Comparison of ENCODE assay signal across 1 cellular context in genomic region chr14:91381801-91382670, GRCh38.
TF ChIP-seq lines count a peak whose summit lies in the region.

No MANE protein-coding gene starts in this region.

TF ChIP-seq in K562, 482 proteins besides CTCF, POLR2A, EP300 and RAD21 (continued from another document):
- peak; percentile 30; the same call in 1 of the 2 replicates for TF ChIP-seq TOE1 (IDR thresholded peaks at IDR 0.05; ENCODE audit: borderline replicate concordance)
- TF ChIP-seq TOE1 (CRISPR knock-in tag; IDR thresholded peaks at IDR 0.05; ENCODE audit: borderline replicate concordance, low read depth), result no peak
- peak; percentile 14; the same call in 1 of the 2 replicates for TF ChIP-seq ESRRA (IDR thresholded peaks at IDR 0.05; ENCODE audit: borderline replicate concordance, low read depth)
- TF ChIP-seq, protein P1, sequence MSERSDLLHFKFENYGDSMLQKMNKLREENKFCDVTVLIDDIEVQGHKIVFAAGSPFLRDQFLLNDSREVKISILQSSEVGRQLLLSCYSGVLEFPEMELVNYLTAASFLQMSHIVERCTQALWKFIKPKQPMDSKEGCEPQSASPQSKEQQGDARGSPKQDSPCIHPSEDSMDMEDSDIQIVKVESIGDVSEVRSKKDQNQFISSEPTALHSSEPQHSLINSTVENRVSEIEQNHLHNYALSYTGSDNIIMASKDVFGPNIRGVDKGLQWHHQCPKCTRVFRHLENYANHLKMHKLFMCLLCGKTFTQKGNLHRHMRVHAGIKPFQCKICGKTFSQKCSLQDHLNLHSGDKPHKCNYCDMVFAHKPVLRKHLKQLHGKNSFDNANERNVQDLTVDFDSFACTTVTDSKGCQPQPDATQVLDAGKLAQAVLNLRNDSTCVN (CRISPR knock-in tag; IDR thresholded peaks at IDR 0.05), result no peak
- TF ChIP-seq HDAC2 (IDR thresholded peaks at IDR 0.05), result 0 out of 2 replicates have a peak, but pooled peaks have one; percentile 35
- no peak for TF ChIP-seq MTA3 (IDR thresholded peaks at IDR 0.05; ENCODE audit: borderline replicate concordance)
- no peak for TF ChIP-seq ZNF239 (CRISPR knock-in tag; IDR thresholded peaks at IDR 0.05)
- TF ChIP-seq JUND (IDR thresholded peaks at IDR 0.05; ENCODE audit: borderline replicate concordance, low read depth, low read length), result no peak
- peak; percentile 26; the same call in 1 of the 3 replicates for TF ChIP-seq JUND (tag; IDR thresholded peaks at IDR 0.05; ENCODE audit: borderline replicate concordance, low read depth, low read length)
- no peak for TF ChIP-seq ADNP (tag; IDR thresholded peaks at IDR 0.05)
- TF ChIP-seq ZNF23 (CRISPR knock-in tag; IDR thresholded peaks at IDR 0.05), result peak; percentile 99
- peak; percentile 70 for TF ChIP-seq ZNF316 (IDR thresholded peaks at IDR 0.05)
- peak; percentile 48 for TF ChIP-seq CBFA2T3 (IDR thresholded peaks at IDR 0.05)
- TF ChIP-seq NRF1 (conservative IDR thresholded peaks at IDR 0.05 in 1 of 2, IDR thresholded peaks at IDR 0.05 in 1 of 2), result 0 out of 4 replicates have a peak, but pooled peaks of 1 of the 2 experiments have one; percentile 14
- peak; percentile 23; the same call in 1 of the 2 replicates for TF ChIP-seq GATA2 (CRISPR knock-in tag; IDR thresholded peaks at IDR 0.05)
- no peak for TF ChIP-seq MYBL2 (IDR thresholded peaks at IDR 0.05; ENCODE audit: low read depth)
- TF ChIP-seq MYBL2 (CRISPR knock-in tag; IDR thresholded peaks at IDR 0.05; ENCODE audit: borderline replicate concordance), result no peak
- TF ChIP-seq NFE2 (IDR thresholded peaks at IDR 0.05; ENCODE audit: low read depth), result peak; percentile 87
- peak; percentile 13 for TF ChIP-seq MEIS2 (IDR thresholded peaks at IDR 0.05; ENCODE audit: partially characterized antibody)
- TF ChIP-seq ELF4 (CRISPR knock-in tag; IDR thresholded peaks at IDR 0.05), result no peak
- 0 out of 2 replicates have a peak, but pooled peaks have one; percentile 16 for TF ChIP-seq CEBPB (tag; IDR thresholded peaks at IDR 0.05)
- TF ChIP-seq DNMT1 (IDR thresholded peaks at IDR 0.05), result no peak
- TF ChIP-seq YY1 (IDR thresholded peaks at IDR 0.05; ENCODE audit: borderline replicate concordance in 1 of 3, control insufficient read depth in 1 of 3, extremely low read depth in 1 of 3, insufficient read depth in 3 of 3, insufficient read length in 1 of 3, insufficient replicate concordance in 2 of 3, low read depth in 1 of 3, low read length in 2 of 3), result peak; percentile 24 to 90 (median 67)
- TF ChIP-seq ARID1B (IDR thresholded peaks at IDR 0.05), result peak; percentile 30
- peak; percentile 46; the same call in 1 of the 2 replicates for TF ChIP-seq MAFF (IDR thresholded peaks at IDR 0.05; ENCODE audit: low read length)
- TF ChIP-seq KDM1A (IDR thresholded peaks at IDR 0.05), result peak in 1 of 2 experiments; percentile 38; a peak in 2 of 4 replicates
- no peak for TF ChIP-seq ZC3H11A (IDR thresholded peaks at IDR 0.05; ENCODE audit: low read depth, low read length)
- peak; percentile 52; the same call in 1 of the 2 replicates for TF ChIP-seq DPF2 (IDR thresholded peaks at IDR 0.05)
- no peak for TF ChIP-seq TEAD2 (tag; IDR thresholded peaks at IDR 0.05)
- TF ChIP-seq ZNF165 (CRISPR knock-in tag; IDR thresholded peaks at IDR 0.05; ENCODE audit: borderline replicate concordance), result no peak
- TF ChIP-seq CBFA2T2 (conservative IDR thresholded peaks at IDR 0.05), result peak; percentile 30; the same call in 1 of the 2 replicates
- TF ChIP-seq TRIM24 (IDR thresholded peaks at IDR 0.05), result 0 out of 4 replicates have a peak, but pooled peaks of 1 of the 2 experiments have one; percentile 13
- TF ChIP-seq FOXK2 (conservative IDR thresholded peaks at IDR 0.05 in 1 of 2, IDR thresholded peaks at IDR 0.05 in 1 of 2; ENCODE audit: low read depth in 2 of 2), result peak in 1 of 2 experiments; percentile 46; a peak in 1 of 4 replicates
- no peak for TF ChIP-seq ELK1 (CRISPR knock-in tag; IDR thresholded peaks at IDR 0.05)
- TF ChIP-seq ZKSCAN3 (CRISPR knock-in tag; IDR thresholded peaks at IDR 0.05), result no peak
- TF ChIP-seq ZBTB17 (CRISPR knock-in tag; IDR thresholded peaks at IDR 0.05), result peak; percentile 98
- 0 out of 4 replicates have a peak, but pooled peaks of 1 of the 2 experiments have one; percentile 12 for TF ChIP-seq RCOR1 (IDR thresholded peaks at IDR 0.05; ENCODE audit: borderline replicate concordance in 1 of 2, low read depth in 2 of 2, low read length in 2 of 2)
- peak; percentile 58 for TF ChIP-seq HCFC1 (IDR thresholded peaks at IDR 0.05; ENCODE audit: low read depth, low read length)
- 0 out of 2 replicates have a peak, but pooled peaks have one; percentile 39 for TF ChIP-seq BACH1 (tag; IDR thresholded peaks at IDR 0.05)
- TF ChIP-seq C11orf30 (IDR thresholded peaks at IDR 0.05; ENCODE audit: low read depth), result peak; percentile 75
- peak in 1 of 2 experiments; percentile 31; a peak in 1 of 3 replicates for TF ChIP-seq CBX3 (IDR thresholded peaks at IDR 0.05; ENCODE audit: borderline replicate concordance in 1 of 2, low read length in 2 of 2)
- TF ChIP-seq, protein P2, sequence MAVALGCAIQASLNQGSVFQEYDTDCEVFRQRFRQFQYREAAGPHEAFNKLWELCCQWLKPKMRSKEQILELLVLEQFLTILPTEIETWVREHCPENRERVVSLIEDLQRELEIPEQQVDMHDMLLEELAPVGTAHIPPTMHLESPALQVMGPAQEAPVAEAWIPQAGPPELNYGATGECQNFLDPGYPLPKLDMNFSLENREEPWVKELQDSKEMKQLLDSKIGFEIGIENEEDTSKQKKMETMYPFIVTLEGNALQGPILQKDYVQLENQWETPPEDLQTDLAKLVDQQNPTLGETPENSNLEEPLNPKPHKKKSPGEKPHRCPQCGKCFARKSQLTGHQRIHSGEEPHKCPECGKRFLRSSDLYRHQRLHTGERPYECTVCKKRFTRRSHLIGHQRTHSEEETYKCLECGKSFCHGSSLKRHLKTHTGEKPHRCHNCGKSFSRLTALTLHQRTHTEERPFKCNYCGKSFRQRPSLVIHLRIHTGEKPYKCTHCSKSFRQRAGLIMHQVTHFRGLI (CRISPR knock-in tag; IDR thresholded peaks at IDR 0.05), result no peak
- no peak for TF ChIP-seq NUFIP1 (IDR thresholded peaks at IDR 0.05; ENCODE audit: partially characterized antibody)
- TF ChIP-seq MYC (IDR thresholded peaks at IDR 0.05; ENCODE audit: low read depth, low read length), result peak; percentile 50
- TF ChIP-seq MYC (CRISPR knock-in tag; IDR thresholded peaks at IDR 0.05; ENCODE audit: borderline replicate concordance, low read depth), result no peak
- TF ChIP-seq ZNF551 (CRISPR knock-in tag; IDR thresholded peaks at IDR 0.05), result no peak
- 0 out of 2 replicates have a peak, but pooled peaks have one; percentile 14 for TF ChIP-seq TCF3 (CRISPR knock-in tag; IDR thresholded peaks at IDR 0.05)
- TF ChIP-seq PHF21A (IDR thresholded peaks at IDR 0.05; ENCODE audit: borderline replicate concordance, low read depth), result peak; percentile 21; the same call in 1 of the 2 replicates
- 0 out of 2 replicates have a peak, but pooled peaks have one; percentile 24 for TF ChIP-seq TAL1 (IDR thresholded peaks at IDR 0.05)
- TF ChIP-seq ZNF586 (CRISPR knock-in tag; conservative IDR thresholded peaks at IDR 0.05), result no peak
- TF ChIP-seq MAFG (tag; conservative IDR thresholded peaks at IDR 0.05), result peak; percentile 74
- TF ChIP-seq POLR2AphosphoS5 (IDR thresholded peaks at IDR 0.05; ENCODE audit: control insufficient read depth, insufficient read depth, low read depth, low read length), result peak; percentile 11; the same call in 1 of the 2 replicates
- peak in 1 of 2 experiments; percentile 78; a peak in 2 of 4 replicates for TF ChIP-seq ZMIZ1 (IDR thresholded peaks at IDR 0.05; ENCODE audit: low read depth in 2 of 2, low read length in 2 of 2)
- peak; percentile 45; the same call in 1 of the 2 replicates for TF ChIP-seq EHMT2 (IDR thresholded peaks at IDR 0.05)
- TF ChIP-seq L3MBTL2 (IDR thresholded peaks at IDR 0.05), result peak; percentile 41; the same call in 1 of the 2 replicates
- TF ChIP-seq MBD2 (IDR thresholded peaks at IDR 0.05; ENCODE audit: borderline replicate concordance, low read depth), result peak; percentile 24; the same call in 1 of the 2 replicates
TF ChIP-seq in K562: peak in this region for 38.
